Comparison of ENCODE assay signal across 1 cellular context in the genomic region with DNA sequence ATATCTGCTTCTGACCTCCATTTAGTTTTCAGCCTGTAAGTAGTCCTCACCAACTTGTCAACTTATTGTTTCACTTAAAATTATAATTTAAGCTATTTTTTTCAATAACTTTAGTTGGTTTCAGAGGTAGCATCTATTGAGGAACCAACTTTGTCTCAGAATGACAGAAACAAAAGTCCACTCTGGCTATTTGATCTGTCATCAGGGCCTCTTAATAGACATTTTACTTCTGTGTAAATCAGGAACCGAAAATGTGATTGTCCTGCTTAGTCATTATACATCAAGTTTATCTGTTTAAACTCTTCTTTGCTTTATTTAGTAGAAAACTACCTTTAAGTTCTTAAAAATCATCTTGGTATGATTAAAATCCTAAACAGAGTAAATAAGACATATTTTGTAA.
TF ChIP-seq lines count a peak whose summit lies in the region.

No MANE protein-coding gene starts in this region.

TF ChIP-seq in GM12878, 131 proteins besides CTCF, POLR2A, EP300 and RAD21 (continued from another document):
- TF ChIP-seq MTA2 (IDR thresholded peaks at IDR 0.05; ENCODE audit: low read depth) (0 out of 2 replicates have a peak, but pooled peaks have one; percentile 28), SPI1 (IDR thresholded peaks at IDR 0.05; ENCODE audit: borderline replicate concordance, insufficient read depth, low read depth, low read length) (peak; percentile 5; the same call in 1 of the 2 replicates)
TF ChIP-seq in GM12878: peak in this region for 2.
